ENCODE assay signal across 14 cellular contexts in genomic region chr13:29886446-29886845, GRCh38. TPM values are rescaled to one million over a fixed set of nuclear protein-coding genes. Genes with fewer than 3 reads are reported as not detected.
A peak's percentile ranks its signal among the peaks of the same experiment; 100 is the strongest.
DNase-seq lines count a peak whose midpoint lies in the region; ATAC-seq and TF ChIP-seq lines count a peak whose summit lies in the region.
"Had no signal": no experiment of that assay in that cellular context is flagged by ENCODE, and none has a peak within 500 bp of the region (broad histone marks: within the 10 kb centered on the region; RNA-seq: fewer than 3 reads in every experiment).

No MANE protein-coding gene starts in this region.

- H3K4me1 ChIP-seq in CD8-positive, alpha-beta T cell (ENCODE audit: insufficient read depth, low read length) = no peaks in the 10 kb centered on the region
- H3K4me1 ChIP-seq in aorta (ENCODE audit: control insufficient read depth in 1 of 2, insufficient read depth in 2 of 2, low read length in 2 of 2) = no peaks in the 10 kb centered on the region
- H3K4me1 ChIP-seq: adrenal gland, uterus had no signal

- TF ChIP-seq CTCF in CD8-positive, alpha-beta T cell (IDR thresholded peaks at IDR 0.05) = no peak
- no peak for TF ChIP-seq CTCF in RWPE1 (conservative IDR thresholded peaks at IDR 0.05; ENCODE audit: low read depth)

- no peak overlapping the region for H3K27ac ChIP-seq in CD8-positive, alpha-beta T cell (ENCODE audit: low read depth, low read length)
- no peak overlapping the region for H3K27ac ChIP-seq in aorta (ENCODE audit: low read depth in 1 of 2, low read length in 2 of 2)
- no peak overlapping the region for H3K27ac ChIP-seq in RWPE1
- H3K27ac ChIP-seq: adrenal gland had no signal

- ATAC-seq in CD8-positive, alpha-beta T cell = peak; percentile 79
- ATAC-seq in aorta (ENCODE audit: low FRiP score) (no peak), HG02678 (IDR thresholded peaks at IDR 0.05; ENCODE audit: unreplicated experiment) (no peak), HG03280 (IDR thresholded peaks at IDR 0.05; ENCODE audit: unreplicated experiment) (no peak)
- ATAC-seq: left lobe of liver; naive thymus-derived CD4-positive, alpha-beta T cell had no signal

- H3K4me3 ChIP-seq in CD8-positive, alpha-beta T cell (ENCODE audit: low read depth, low read length) = no peak overlapping the region
- no peak overlapping the region for H3K4me3 ChIP-seq in aorta (ENCODE audit: low read length in 2 of 2)
- H3K4me3 ChIP-seq: adrenal gland, uterus had no signal

- intact Hi-C loops in CD8-positive, alpha-beta T cell (cut with DNase I, micrococcal nuclease) = no loop called here
- intact Hi-C loops in aorta (cut with DNase I) = no loop called here

- no peaks in the 10 kb centered on the region for H3K9me3 ChIP-seq in CD8-positive, alpha-beta T cell (ENCODE audit: low read length)
- no peaks in the 10 kb centered on the region for H3K9me3 ChIP-seq in aorta (ENCODE audit: control insufficient read depth, low read length)
- H3K9me3 ChIP-seq: adrenal gland, uterus had no signal

- CTCF ChIA-PET in CD8-positive, alpha-beta T cell (lab: Charles Lee) = no interaction called here
- CTCF ChIA-PET in RWPE1 (lab: Yijun Ruan, JAX) = interaction anchor here (0.5 kb wide), 1 partner anchor 414 kb away, joined by 4 read pairs; no protein-coding TSS in a partner anchor

- no peak overlapping the region for H3K4me3 Mint-ChIP-seq in CD8-positive, alpha-beta T cell
- H3K4me3 Mint-ChIP-seq in activated naive CD8-positive, alpha-beta T cell = no peak overlapping the region
- H3K4me3 Mint-ChIP-seq: dendritic cell treated with granulocyte-macrophage colony-stimulating factor and Interleukin-4, amounts not matched to agents 40 ng/mL and 50 ng/mL, for 4 days; naive thymus-derived CD4-positive, alpha-beta T cell had no signal

- POLR2A ChIA-PET in CD8-positive, alpha-beta T cell (lab: Charles Lee) = no interaction called here
- POLR2A ChIA-PET in RWPE1 (lab: Yijun Ruan, JAX; ENCODE audit: low non-redundant PET) = no interaction called here

- H3K36me3 Mint-ChIP-seq in CD8-positive, alpha-beta T cell = no peaks in the 10 kb centered on the region
- H3K36me3 Mint-ChIP-seq in activated naive CD8-positive, alpha-beta T cell = no peaks in the 10 kb centered on the region
- H3K36me3 Mint-ChIP-seq: naive thymus-derived CD4-positive, alpha-beta T cell had no signal

- no peaks in the 10 kb centered on the region for H3K36me3 ChIP-seq in CD8-positive, alpha-beta T cell (ENCODE audit: insufficient read depth, low read length)
- no peaks in the 10 kb centered on the region for H3K36me3 ChIP-seq in aorta (ENCODE audit: control insufficient read depth in 1 of 2, insufficient read depth in 2 of 2, low read length in 1 of 2)
- H3K36me3 ChIP-seq: adrenal gland, uterus had no signal

- H3K27ac Mint-ChIP-seq in CD8-positive, alpha-beta T cell = no peak overlapping the region
- peak overlapping the region; percentile 75 for H3K27ac Mint-ChIP-seq in activated naive CD8-positive, alpha-beta T cell
- H3K27ac Mint-ChIP-seq: dendritic cell treated with granulocyte-macrophage colony-stimulating factor and Interleukin-4, amounts not matched to agents 40 ng/mL and 50 ng/mL, for 4 days; naive thymus-derived CD4-positive, alpha-beta T cell had no signal

- WGBS in aorta, 2 donors = 74 to 83% methylated on average over 8 of the region's 8 CpGs

- H3K27me3 Mint-ChIP-seq in CD8-positive, alpha-beta T cell (ENCODE audit: low read depth) = no peaks in the 10 kb centered on the region
- H3K27me3 Mint-ChIP-seq in activated naive CD8-positive, alpha-beta T cell = no peaks in the 10 kb centered on the region
- H3K27me3 Mint-ChIP-seq: naive thymus-derived CD4-positive, alpha-beta T cell had no signal

- H3K9me3 Mint-ChIP-seq in CD8-positive, alpha-beta T cell = no peaks in the 10 kb centered on the region
- H3K9me3 Mint-ChIP-seq in activated naive CD8-positive, alpha-beta T cell (ENCODE audit: low read depth) = no peaks in the 10 kb centered on the region
- H3K9me3 Mint-ChIP-seq: dendritic cell treated with granulocyte-macrophage colony-stimulating factor and Interleukin-4, amounts not matched to agents 40 ng/mL and 50 ng/mL, for 4 days; naive thymus-derived CD4-positive, alpha-beta T cell had no signal

- DNase-seq in CD8-positive, alpha-beta T cell = peak in 4 of 7 experiments; percentile 3 to 45 (median 29)
- peak; percentile 7 to 8 for DNase-seq in activated CD4-positive, alpha-beta T cell treated with anti-CD3 and anti-CD28 coated beads, Interleukin-2, amount 50 U/mL, for 4 hours
- peak; percentile 36 for DNase-seq in stimulated activated CD4-positive, alpha-beta T cell treated with anti-CD3 and anti-CD28 coated beads, Interleukin-4, amount 100 ng/mL, for 1 hour
- no peak for DNase-seq in aorta
- no peak for DNase-seq in RWPE1 (ENCODE audit: low spot score)
- DNase-seq: adrenal gland, NCI-H2081 treated with DMSO at 0.1 percent for 48 hours, uterus had no signal

- peaks cover 4% of the 10 kb centered on the region for H3K4me1 Mint-ChIP-seq in CD8-positive, alpha-beta T cell (ENCODE audit: low read depth)
- peaks cover 16% of the 10 kb centered on the region for H3K4me1 Mint-ChIP-seq in activated naive CD8-positive, alpha-beta T cell (ENCODE audit: low read depth)

- no peaks in the 10 kb centered on the region for H3K27me3 ChIP-seq in CD8-positive, alpha-beta T cell (ENCODE audit: insufficient read depth, low read length)
- no peaks in the 10 kb centered on the region for H3K27me3 ChIP-seq in aorta (ENCODE audit: control insufficient read depth in 1 of 2, insufficient read depth in 2 of 2, low read length in 1 of 2)
- H3K27me3 ChIP-seq: adrenal gland, uterus had no signal

RNA-seq across cellular contexts. Expression of gene UBL3, which starts 36.0 kb away (rescaled TPM):
- total RNA-seq in CD8-positive, alpha-beta T cell = 10 to 100 TPM; 40.0 to 43.1 TPM
- total RNA-seq in aorta = 10 to 100 TPM; 24.2 to 29.4 TPM
- polyA plus RNA-seq in aorta = 10 to 100 TPM; 14.8 to 20.7 TPM

Comparison
In these comparisons a context has a peak if more than half of its experiments do, and no peak if none do; other contexts are left out.
1. DNase-seq: peak in CD8-positive, alpha-beta T cell (4 of 7), activated CD4-positive, alpha-beta T cell treated with anti-CD3 and anti-CD28 coated beads, Interleukin-2, amount 50 U/mL, for 4 hours (2 of 2) and stimulated activated CD4-positive, alpha-beta T cell treated with anti-CD3 and anti-CD28 coated beads, Interleukin-4, amount 100 ng/mL, for 1 hour (single experiment); none in aorta (0 of 2) and RWPE1 (single experiment).